In genomic region chr5:121299153-121299552, GRCh38 we compare ENCODE assay signal across 26 cellular contexts.
"Had no signal": no experiment of that assay in that cellular context is flagged by ENCODE, and none has a peak within 500 bp of the region (broad histone marks: within the 10 kb centered on the region; RNA-seq: fewer than 3 reads in every experiment).

No MANE protein-coding gene starts in this region.

- H3K4me1 ChIP-seq: esophagus squamous epithelium, foreskin keratinocyte, gastroesophageal sphincter, heart left ventricle, left lung, lower lobe of right lung had no signal

- H3K27ac ChIP-seq: coronary artery, dorsolateral prefrontal cortex, epithelial cell of prostate, esophagus squamous epithelium, foreskin keratinocyte, gastroesophageal sphincter, heart left ventricle, hepatocyte, left lung, lower lobe of right lung had no signal

- ATAC-seq: esophagus mucosa, foreskin keratinocyte, gastroesophageal sphincter, heart left ventricle, left colon, left lung, left ventricle myocardium superior, lower lobe of right lung, mucosa of descending colon had no signal

- H3K4me1 Mint-ChIP-seq: immature natural killer cell, mesothelial cell of epicardium, naive B cell had no signal

- H3K4me3 ChIP-seq: coronary artery, dorsolateral prefrontal cortex, esophagus squamous epithelium, gastroesophageal sphincter, heart left ventricle, hepatocyte, left lung, lower lobe of right lung, mucosa of descending colon had no signal

- H3K36me3 ChIP-seq: esophagus squamous epithelium, gastroesophageal sphincter, heart left ventricle, left lung, lower lobe of right lung had no signal

- H3K27me3 ChIP-seq: dorsolateral prefrontal cortex, esophagus squamous epithelium, foreskin keratinocyte, gastroesophageal sphincter, heart left ventricle, hepatocyte, left lung had no signal

- H3K9me3 Mint-ChIP-seq: mesothelial cell of epicardium had no signal

- H3K27me3 Mint-ChIP-seq: naive B cell had no signal

- H3K27ac Mint-ChIP-seq: immature natural killer cell, mesothelial cell of epicardium, naive B cell had no signal

- H3K79me2 ChIP-seq: hepatocyte had no signal

- DNase-seq: dermis blood vessel endothelial cell; dorsolateral prefrontal cortex; effector CD4-positive, alpha-beta T cell; effector memory CD4-positive, alpha-beta T cell; erythroblast; esophagus squamous epithelium; foreskin keratinocyte; heart left ventricle; hypothalamus; immature natural killer cell; islet precursor cell; kidney; kidney glomerular epithelial cell; left colon; left lung; left ventricle myocardium superior; lower lobe of right lung; mesenchymal stem cell; mucosa of descending colon; naive B cell had no signal

- H2AFZ ChIP-seq: hepatocyte had no signal

- H3K36me3 Mint-ChIP-seq: immature natural killer cell, mesothelial cell of epicardium, naive B cell had no signal

- H3K4me2 ChIP-seq: hepatocyte had no signal

- H3K4me3 Mint-ChIP-seq: immature natural killer cell, mesothelial cell of epicardium, naive B cell had no signal

- H3K9me3 ChIP-seq: esophagus squamous epithelium, gastroesophageal sphincter, heart left ventricle, left lung, lower lobe of right lung, mucosa of descending colon had no signal
